ENCODE assay signal across 15 cellular contexts in genomic region chr2:53575606-53576360, GRCh38.
A peak's percentile ranks its signal among the peaks of the same experiment; 100 is the strongest.
DNase-seq lines count a peak whose midpoint lies in the region; ATAC-seq and TF ChIP-seq lines count a peak whose summit lies in the region.
"Had no signal": no experiment of that assay in that cellular context is flagged by ENCODE, and none has a peak within 500 bp of the region (broad histone marks: within the 10 kb centered on the region; RNA-seq: fewer than 3 reads in every experiment).

No MANE protein-coding gene starts in this region.

- WGBS in hepatocyte (ENCODE audit: low lambda C conversion rate, missing lambda C conversion rate): 64% methylated on average over 8 of the region's 8 CpGs

- peaks cover 3% of the 10 kb centered on the region for H3K9me3 Mint-ChIP-seq in neural progenitor cell

- H3K27me3 ChIP-seq in neural progenitor cell (no peaks in the 10 kb centered on the region), hepatocyte (no peaks in the 10 kb centered on the region)
- H3K27me3 ChIP-seq: gastroesophageal sphincter, upper lobe of left lung had no signal

- H3K9ac ChIP-seq in neural progenitor cell: no peak overlapping the region

- peak overlapping the region; percentile 10 for H3K27ac Mint-ChIP-seq in neural progenitor cell

- TF ChIP-seq CTCF in neural progenitor cell (IDR thresholded peaks at IDR 0.05) (no peak), hepatocyte (IDR thresholded peaks at IDR 0.05; ENCODE audit: poor library complexity) (no peak)

- H3K4me2 ChIP-seq in neural progenitor cell (peak overlapping the region; percentile 61), hepatocyte (no peak overlapping the region)

- H3K4me3 Mint-ChIP-seq in neural progenitor cell: no peak overlapping the region

- H4K20me1 ChIP-seq in neural progenitor cell (ENCODE audit: low read depth) (no peaks in the 10 kb centered on the region), hepatocyte (ENCODE audit: insufficient read depth, poor library complexity, severe bottlenecking) (no peaks in the 10 kb centered on the region)

- no peaks in the 10 kb centered on the region for H3K9me2 ChIP-seq in hepatocyte (replicated peaks; ENCODE audit: insufficient read depth)

- no peaks in the 10 kb centered on the region for H3K36me3 Mint-ChIP-seq in neural progenitor cell

- in situ Hi-C loops in G401 (cut with HindIII; ENCODE audit: low sequenced_read_pairs): no loop called here

- no peaks in the 10 kb centered on the region for H3F3A ChIP-seq in neural progenitor cell (ENCODE audit: low read depth)

- H3K4me1 Mint-ChIP-seq in neural progenitor cell: peaks cover 27% of the 10 kb centered on the region

- no peaks in the 10 kb centered on the region for H3K27me3 Mint-ChIP-seq in neural progenitor cell (ENCODE audit: insufficient read depth, low read depth)

- no peaks in the 10 kb centered on the region for H3K79me2 ChIP-seq in neural progenitor cell (ENCODE audit: low read depth)
- H3K79me2 ChIP-seq in hepatocyte: no peaks in the 10 kb centered on the region

- H3K4me3 ChIP-seq in neural progenitor cell (no peak overlapping the region), hepatocyte (no peak overlapping the region)
- H3K4me3 ChIP-seq: gastroesophageal sphincter, mucosa of descending colon, upper lobe of left lung had no signal

- H3K27ac ChIP-seq in neural progenitor cell (peak overlapping the region; percentile 81), hepatocyte (no peak overlapping the region)
- H3K27ac ChIP-seq: gastroesophageal sphincter, upper lobe of left lung had no signal

- DNase-seq in G401 (ENCODE audit: low spot score) (peak; percentile 21), NCI-H2107 (lab: John Stamatoyannopoulos, UW) (peak; percentile 8), cerebellar cortex (ENCODE audit: low spot score) (peak; percentile 11), neural progenitor cell (ENCODE audit: low spot score) (peak; percentile 52), AG08396 (ENCODE audit: low spot score) (no peak), hepatocyte (ENCODE audit: low spot score) (no peak)
- DNase-seq: activated CD4-positive, alpha-beta T cell treated with anti-CD3 and anti-CD28 coated beads, Interleukin-2, amount 50 U/mL, for 4 hours; MM.1S; mucosa of descending colon; posterior cingulate gyrus; stimulated activated CD4-positive, alpha-beta T cell treated with anti-CD3 and anti-CD28 coated beads, Interleukin-2, amount 100 ng/mL, for 24 hours; upper lobe of left lung had no signal

- H3K9me3 ChIP-seq in neural progenitor cell (ENCODE audit: low read depth) (no peaks in the 10 kb centered on the region), hepatocyte (ENCODE audit: low read depth) (no peaks in the 10 kb centered on the region)
- H3K9me3 ChIP-seq: gastroesophageal sphincter, mucosa of descending colon, upper lobe of left lung had no signal

- ATAC-seq in HG02571 (IDR thresholded peaks at IDR 0.05; ENCODE audit: unreplicated experiment): no peak
- ATAC-seq in activated CD4-positive, CD25-positive, alpha-beta regulatory T cell treated with anti-CD3 and anti-CD28 coated beads, Interleukin-2, amount 50 U/mL, for 24 hours: no peak
- ATAC-seq: gastroesophageal sphincter, mucosa of descending colon had no signal

- no peaks in the 10 kb centered on the region for H3K36me3 ChIP-seq in neural progenitor cell
- H3K36me3 ChIP-seq in hepatocyte (replicated peaks; ENCODE audit: insufficient read depth, low read depth): no peaks in the 10 kb centered on the region
- H3K36me3 ChIP-seq: gastroesophageal sphincter, upper lobe of left lung had no signal

- H2AFZ ChIP-seq in neural progenitor cell (replicated peaks) (no peak overlapping the region), hepatocyte (no peak overlapping the region)

- H3K4me1 ChIP-seq in neural progenitor cell (peaks cover 21% of the 10 kb centered on the region), hepatocyte (ENCODE audit: insufficient read depth) (peaks cover 3% of the 10 kb centered on the region)
- H3K4me1 ChIP-seq: gastroesophageal sphincter, upper lobe of left lung had no signal

Comparison
In these comparisons a context has a peak if more than half of its experiments do, and no peak if none do; other contexts are left out.
1. DNase-seq: peak in G401 (single experiment), NCI-H2107 (single experiment), cerebellar cortex (single experiment) and neural progenitor cell (single experiment); none in AG08396 (single experiment) and hepatocyte (single experiment).